ENCODE assay signal across 13 cellular contexts in genomic region chr12:47393403-47393790, GRCh38.
DNase-seq lines count a peak whose midpoint lies in the region; ATAC-seq and TF ChIP-seq lines count a peak whose summit lies in the region.
"Had no signal": no experiment of that assay in that cellular context is flagged by ENCODE, and none has a peak within 500 bp of the region (broad histone marks: within the 10 kb centered on the region; RNA-seq: fewer than 3 reads in every experiment).

No MANE protein-coding gene starts in this region.

- H3K9me3 ChIP-seq in thoracic aorta: no peaks in the 10 kb centered on the region
- H3K9me3 ChIP-seq: ovary had no signal

- intact Hi-C loops in activated CD8-positive, alpha-beta T cell treated with anti-CD3 and anti-CD28 coated beads for 36 hours (cut with micrococcal nuclease): loop anchor here (10.0 kb wide), 1 partner anchor 309 kb away; no protein-coding TSS in a partner anchor

- H3K4me3 Mint-ChIP-seq in activated naive CD4-positive, alpha-beta T cell treated with anti-CD3 and anti-CD28 coated beads, Interleukin-2, amount 10 ng/mL, durations not matched to agents 7 days and 5 days: no peak overlapping the region
- H3K4me3 Mint-ChIP-seq in activated CD8-positive, alpha-beta T cell treated with anti-CD3 and anti-CD28 coated beads for 36 hours: peak overlapping the region; percentile 62
- H3K4me3 Mint-ChIP-seq in immature natural killer cell: no peak overlapping the region

- H3K27me3 Mint-ChIP-seq in activated naive CD4-positive, alpha-beta T cell treated with anti-CD3 and anti-CD28 coated beads, Interleukin-2, amount 10 ng/mL, durations not matched to agents 7 days and 5 days: no peaks in the 10 kb centered on the region
- H3K27me3 Mint-ChIP-seq in activated CD8-positive, alpha-beta T cell treated with anti-CD3 and anti-CD28 coated beads for 36 hours: no peaks in the 10 kb centered on the region
- peaks cover 0 to 3% (median 2%) of the 10 kb centered on the region in 3 donors for H3K27me3 Mint-ChIP-seq in immature natural killer cell (ENCODE audit: low read depth in 3 of 3)

- peak overlapping the region; percentile 24 for H3K4me3 ChIP-seq in thoracic aorta
- H3K4me3 ChIP-seq: gastroesophageal sphincter, ovary had no signal

- ATAC-seq in activated CD8-positive, alpha-beta T cell treated with anti-CD3 and anti-CD28 coated beads for 36 hours: no peak
- ATAC-seq in thoracic aorta (ENCODE audit: insufficient number of reproducible peaks, low FRiP score, low read depth): no peak
- no peak for ATAC-seq in HG03432 (IDR thresholded peaks at IDR 0.05; ENCODE audit: unreplicated experiment)
- no peak for ATAC-seq in GM19328 (IDR thresholded peaks at IDR 0.05; ENCODE audit: unreplicated experiment)
- ATAC-seq: left colon had no signal

- H3K9me3 Mint-ChIP-seq in activated naive CD4-positive, alpha-beta T cell treated with anti-CD3 and anti-CD28 coated beads, Interleukin-2, amount 10 ng/mL, durations not matched to agents 7 days and 5 days: peaks cover 19% of the 10 kb centered on the region
- H3K9me3 Mint-ChIP-seq in activated CD8-positive, alpha-beta T cell treated with anti-CD3 and anti-CD28 coated beads for 36 hours: peaks cover 30% of the 10 kb centered on the region
- peaks cover 0 to 14% (median 8%) of the 10 kb centered on the region in 6 donors for H3K9me3 Mint-ChIP-seq in immature natural killer cell

- POLR2A ChIA-PET in activated CD8-positive, alpha-beta T cell treated with anti-CD3 and anti-CD28 coated beads for 36 hours (lab: Charles Lee): interaction anchor here (0.9 to 5.3 kb wide), 5 partner anchors 31 to 314 kb away, joined by 3 to 37 read pairs (median 7); partner anchors contain the start of genes AMIGO2 and PCED1B

- CTCF ChIA-PET in activated naive CD4-positive, alpha-beta T cell treated with anti-CD3 and anti-CD28 coated beads, Interleukin-2, amount 10 ng/mL, durations not matched to agents 7 days and 5 days (lab: Charles Lee): interaction anchor here (1.0 kb wide), 1 partner anchor 9 kb away, joined by 3 read pairs; no protein-coding TSS in a partner anchor
- CTCF ChIA-PET in activated CD8-positive, alpha-beta T cell treated with anti-CD3 and anti-CD28 coated beads for 36 hours (lab: Charles Lee): interaction anchor here (1.2 kb wide), 2 partner anchors 86 to 200 kb away, joined by 3 read pairs; no protein-coding TSS in a partner anchor

- H3K36me3 Mint-ChIP-seq in activated naive CD4-positive, alpha-beta T cell treated with anti-CD3 and anti-CD28 coated beads, Interleukin-2, amount 10 ng/mL, durations not matched to agents 7 days and 5 days: peaks cover 31% of the 10 kb centered on the region
- peaks cover 57% of the 10 kb centered on the region for H3K36me3 Mint-ChIP-seq in activated CD8-positive, alpha-beta T cell treated with anti-CD3 and anti-CD28 coated beads for 36 hours (ENCODE audit: low read depth)
- H3K36me3 Mint-ChIP-seq in immature natural killer cell: peaks cover 0 to 10% (median 5%) of the 10 kb centered on the region in 3 donors

- H3K27ac Mint-ChIP-seq in activated naive CD4-positive, alpha-beta T cell treated with anti-CD3 and anti-CD28 coated beads, Interleukin-2, amount 10 ng/mL, durations not matched to agents 7 days and 5 days: peak overlapping the region; percentile 98
- H3K27ac Mint-ChIP-seq in activated CD8-positive, alpha-beta T cell treated with anti-CD3 and anti-CD28 coated beads for 36 hours: peak overlapping the region; percentile 100
- peak overlapping the region in 5 of 6 donors; percentile 28 to 98 (median 89) for H3K27ac Mint-ChIP-seq in immature natural killer cell

- no peak for DNase-seq in activated naive CD4-positive, alpha-beta T cell treated with anti-CD3 and anti-CD28 coated beads, Interleukin-2, amount 10 ng/mL, durations not matched to agents 7 days and 5 days
- DNase-seq in activated naive CD4-positive, alpha-beta T cell treated with Interleukin-2 at 50 U/mL for 16 hours: no peak
- DNase-seq in activated CD8-positive, alpha-beta T cell treated with anti-CD3 and anti-CD28 coated beads for 36 hours: peak; percentile 32
- DNase-seq in immature natural killer cell (no peak), thoracic aorta (ENCODE audit: low spot score) (no peak), hypothalamus (lab: John Stamatoyannopoulos, UW) (no peak)
- DNase-seq: MV-4-11, NCI-H510A had no signal

- no peak for TF ChIP-seq CTCF in activated CD8-positive, alpha-beta T cell treated with anti-CD3 and anti-CD28 coated beads for 36 hours (IDR thresholded peaks at IDR 0.05)
- no peak for TF ChIP-seq CTCF in thoracic aorta (IDR thresholded peaks at IDR 0.05)

- H3K27ac ChIP-seq in thoracic aorta: peak overlapping the region in 1 of 2 donors; percentile 7
- H3K27ac ChIP-seq: gastroesophageal sphincter had no signal

- H3K27me3 ChIP-seq in thoracic aorta (replicated peaks; ENCODE audit: insufficient read depth): no peaks in the 10 kb centered on the region
- H3K27me3 ChIP-seq: gastroesophageal sphincter, ovary had no signal

- H3K4me1 ChIP-seq in thoracic aorta (ENCODE audit: control insufficient read depth in 1 of 2, low read depth in 2 of 2): peaks cover 6 to 23% of the 10 kb centered on the region in 2 donors
- H3K4me1 ChIP-seq: gastroesophageal sphincter had no signal

- H3K36me3 ChIP-seq in thoracic aorta: no peaks in the 10 kb centered on the region
- H3K36me3 ChIP-seq: gastroesophageal sphincter, ovary had no signal

- peaks cover 92% of the 10 kb centered on the region for H3K4me1 Mint-ChIP-seq in activated naive CD4-positive, alpha-beta T cell treated with anti-CD3 and anti-CD28 coated beads, Interleukin-2, amount 10 ng/mL, durations not matched to agents 7 days and 5 days
- peaks cover 89% of the 10 kb centered on the region for H3K4me1 Mint-ChIP-seq in activated CD8-positive, alpha-beta T cell treated with anti-CD3 and anti-CD28 coated beads for 36 hours (ENCODE audit: low read depth)
- peaks cover 55 to 66% of the 10 kb centered on the region in 2 donors for H3K4me1 Mint-ChIP-seq in immature natural killer cell
